In genomic region chr6:20589266-20589665, GRCh38 we compare ENCODE assay signal across 14 cellular contexts. TPM values are rescaled to one million over a fixed set of nuclear protein-coding genes. Genes with fewer than 3 reads are reported as not detected.
DNase-seq lines count a peak whose midpoint lies in the region; TF ChIP-seq lines count a peak whose summit lies in the region.
"Had no signal": no experiment of that assay in that cellular context is flagged by ENCODE, and none has a peak within 500 bp of the region (broad histone marks: within the 10 kb centered on the region; RNA-seq: fewer than 3 reads in every experiment).

No MANE protein-coding gene starts in this region.

- peaks cover 29% of the 10 kb centered on the region for H3K4me1 Mint-ChIP-seq in mesothelial cell of epicardium

- peak overlapping the region; percentile 64 for H3K27ac Mint-ChIP-seq in mesothelial cell of epicardium
- H3K27ac Mint-ChIP-seq: dendritic cell treated with granulocyte-macrophage colony-stimulating factor and Interleukin-4, amounts not matched to agents 40 ng/mL and 50 ng/mL, for 4 days had no signal

- TF ChIP-seq POLR2A in NB4 (IDR thresholded peaks at IDR 0.05; ENCODE audit: extremely low read depth, insufficient read length), result no peak

- peak; percentile 38 for DNase-seq in NCI-H1105 treated with DMSO at 0.1 percent for 48 hours (lab: John Stamatoyannopoulos, UW)
- no peak for DNase-seq in NCI-H1105 (lab: John Stamatoyannopoulos, UW)
- DNase-seq in NB4 (ENCODE audit: low read depth), result peak; percentile 27
- peak; percentile 63 for DNase-seq in choroid plexus epithelial cell (ENCODE audit: low read depth)
- DNase-seq in mesothelial cell of epicardium (ENCODE audit: low spot score in 2 of 2, unreplicated experiment in 2 of 2), result no peak
- no peak for DNase-seq in NCI-H1694 treated with DMSO at 0.1 percent for 48 hours (lab: John Stamatoyannopoulos, UW)
- DNase-seq in H7, result no peak
- DNase-seq in NCI-H1436 (lab: John Stamatoyannopoulos, UW), result no peak
- DNase-seq: activated gamma-delta T cell treated with Interleukin-2 at 50 U/mL for 16 hours; NCI-H2107; SHP77 treated with DMSO at 0.1 percent for 48 hours; stimulated activated CD4-positive, alpha-beta T cell treated with anti-CD3 and anti-CD28 coated beads, Interleukin-15, amount 100 ng/mL, for 24 hours had no signal

- no peak overlapping the region for H3K4me3 ChIP-seq in NB4 (ENCODE audit: low read depth, low read length)
- no peak overlapping the region for H3K4me3 ChIP-seq in choroid plexus epithelial cell (ENCODE audit: low read depth, low read length)
- H3K4me3 ChIP-seq in H7 (ENCODE audit: insufficient read depth, low read depth, low read length), result no peak overlapping the region

- H3K36me3 ChIP-seq in H7 (replicated peaks; ENCODE audit: control insufficient read depth, insufficient read depth, low read length), result no peaks in the 10 kb centered on the region

- H3K36me3 Mint-ChIP-seq in mesothelial cell of epicardium, result peaks cover 35% of the 10 kb centered on the region

- no peaks in the 10 kb centered on the region for H3K27me3 Mint-ChIP-seq in mesothelial cell of epicardium (ENCODE audit: low read depth)
- H3K27me3 Mint-ChIP-seq: dendritic cell treated with granulocyte-macrophage colony-stimulating factor and Interleukin-4, amounts not matched to agents 40 ng/mL and 50 ng/mL, for 4 days; naive thymus-derived CD8-positive, alpha-beta T cell had no signal

- no peak overlapping the region for H3K4me3 Mint-ChIP-seq in mesothelial cell of epicardium
- H3K4me3 Mint-ChIP-seq: dendritic cell treated with granulocyte-macrophage colony-stimulating factor and Interleukin-4, amounts not matched to agents 40 ng/mL and 50 ng/mL, for 4 days had no signal

- peaks cover 19% of the 10 kb centered on the region for H3K9me3 Mint-ChIP-seq in mesothelial cell of epicardium

- no peaks in the 10 kb centered on the region for H3K27me3 ChIP-seq in H7 (ENCODE audit: control insufficient read depth, insufficient read depth, low read length)

- TF ChIP-seq CTCF in NB4 (IDR thresholded peaks at IDR 0.05; ENCODE audit: low read depth, low read length) (no peak), choroid plexus epithelial cell (conservative IDR thresholded peaks at IDR 0.05; ENCODE audit: low read depth, low read length) (no peak), mesothelial cell of epicardium (IDR thresholded peaks at IDR 0.05; ENCODE audit: unreplicated experiment) (no peak)

RNA-seq across cellular contexts. Expression of gene CDKAL1, which starts 55.0 kb away (rescaled TPM):
- 21.2 to 22.6 TPM (median 22.0 TPM) in 3 replicates for total RNA-seq in mesothelial cell of epicardium
- total RNA-seq in H7 (2014; rRNA removed; shearing (Covaris generic)), result 24.4 and 27.5 TPM in 2 replicates

Comparison
In these comparisons a context has a peak if more than half of its experiments do, and no peak if none do; other contexts are left out.
1. DNase-seq: peak in NCI-H1105 treated with DMSO at 0.1 percent for 48 hours (single experiment), NB4 (single experiment) and choroid plexus epithelial cell (single experiment); none in NCI-H1105 (single experiment), mesothelial cell of epicardium (0 of 2), NCI-H1694 treated with DMSO at 0.1 percent for 48 hours (single experiment), H7 (single experiment) and NCI-H1436 (single experiment).